ENCODE assay signal across 11 cellular contexts in genomic region chr4:159003420-159004253, GRCh38.
DNase-seq lines count a peak whose midpoint lies in the region; FAIRE-seq and TF ChIP-seq lines count a peak whose summit lies in the region.
"Had no signal": no experiment of that assay in that cellular context is flagged by ENCODE, and none has a peak within 500 bp of the region (broad histone marks: within the 10 kb centered on the region; RNA-seq: fewer than 3 reads in every experiment).

No MANE protein-coding gene starts in this region.

- H3K4me1 ChIP-seq in adipocyte (ENCODE audit: control insufficient read depth, insufficient read depth, low read length) (peaks cover 20% of the 10 kb centered on the region), mesenchymal stem cell (ENCODE audit: control insufficient read depth, insufficient read depth, low read depth, low read length) (no peaks in the 10 kb centered on the region), stomach (no peaks in the 10 kb centered on the region)

- H2AFZ ChIP-seq in mesenchymal stem cell (ENCODE audit: low read depth, low read length), result no peak overlapping the region

- no peaks in the 10 kb centered on the region for H3K9me3 ChIP-seq in adipocyte (ENCODE audit: control insufficient read depth, low read length)
- no peaks in the 10 kb centered on the region for H3K9me3 ChIP-seq in mesenchymal stem cell (ENCODE audit: control insufficient read depth, low read length)
- no peaks in the 10 kb centered on the region for H3K9me3 ChIP-seq in stomach

- H4K91ac ChIP-seq in mesenchymal stem cell (ENCODE audit: low read length), result no peak overlapping the region

- H3K9ac ChIP-seq in adipocyte (ENCODE audit: low read length) (no peak overlapping the region), mesenchymal stem cell (ENCODE audit: low read length) (peak overlapping the region; percentile 58)

- H2AK5ac ChIP-seq in mesenchymal stem cell (ENCODE audit: low read length, severe bottlenecking), result no peak overlapping the region

- H3K4me2 ChIP-seq in mesenchymal stem cell (ENCODE audit: low read length, poor library complexity, severe bottlenecking), result no peak overlapping the region

- no peak overlapping the region for H3K27ac ChIP-seq in mesenchymal stem cell (ENCODE audit: low read length, poor library complexity, severe bottlenecking)
- no peak overlapping the region for H3K27ac ChIP-seq in stomach

- TF ChIP-seq POLR2A in stomach (IDR thresholded peaks at IDR 0.05), result no peak
- TF ChIP-seq POLR2A in GM12892 (IDR thresholded peaks at IDR 0.05; ENCODE audit: low read depth, low read length), result no peak

- no peak for TF ChIP-seq EP300 in stomach (IDR thresholded peaks at IDR 0.05)

- intact Hi-C loops in stomach (cut with DNase I; ENCODE audit: low total_unique reads), result no loop called here

- no peaks in the 10 kb centered on the region for H3K36me3 ChIP-seq in adipocyte (ENCODE audit: control insufficient read depth, insufficient read depth, low read length, severe bottlenecking)
- H3K36me3 ChIP-seq in mesenchymal stem cell (ENCODE audit: control insufficient read depth in 1 of 2, insufficient read depth in 2 of 2, low read depth in 1 of 2, low read length in 2 of 2), result no peaks in the 10 kb centered on the region
- no peaks in the 10 kb centered on the region for H3K36me3 ChIP-seq in stomach

- H3K14ac ChIP-seq in mesenchymal stem cell (ENCODE audit: low read length in 2 of 2), result no peak overlapping the region

- H3K27me3 ChIP-seq in adipocyte (replicated peaks; ENCODE audit: control insufficient read depth, insufficient read depth, low read length) (no peaks in the 10 kb centered on the region), mesenchymal stem cell (ENCODE audit: control insufficient read depth in 1 of 2, insufficient read depth in 1 of 2, low read length in 2 of 2) (no peaks in the 10 kb centered on the region), stomach (no peaks in the 10 kb centered on the region)

- H2BK120ac ChIP-seq in mesenchymal stem cell (ENCODE audit: low read depth, low read length), result peak overlapping the region; percentile 19

- no peak overlapping the region for H3K4ac ChIP-seq in mesenchymal stem cell (ENCODE audit: low read depth in 1 of 2, low read length in 2 of 2)

- in situ Hi-C loops in GM13976 (cut with MboI; ENCODE audit: low sequenced_read_pairs, unreplicated experiment), result no loop called here

- H3K18ac ChIP-seq in mesenchymal stem cell (ENCODE audit: low read depth in 1 of 2, low read length in 2 of 2), result no peak overlapping the region

- TF ChIP-seq CTCF in GM13976 (IDR thresholded peaks at IDR 0.05; ENCODE audit: borderline replicate concordance, control extremely low read depth, extremely low read depth, insufficient read depth, missing control alignments) (no peak), stomach (IDR thresholded peaks at IDR 0.05) (no peak)

- peak overlapping the region; percentile 0 for H3K4me3 ChIP-seq in adipocyte (ENCODE audit: low read length)
- H3K4me3 ChIP-seq in mesenchymal stem cell (ENCODE audit: insufficient read depth in 1 of 2, low read depth in 1 of 2, low read length in 2 of 2), result peak overlapping the region in 1 of 2 experiments; percentile 5
- H3K4me3 ChIP-seq in stomach, result no peak overlapping the region
- H3K4me3 ChIP-seq: lung, skin epidermis had no signal

- H2BK5ac ChIP-seq in mesenchymal stem cell (ENCODE audit: low read depth, low read length, poor library complexity, severe bottlenecking), result no peak overlapping the region

- no peak overlapping the region for H4K8ac ChIP-seq in mesenchymal stem cell (ENCODE audit: low read length)

- WGBS in mesenchymal stem cell, result 87% methylated on average over 4 of the region's 7 CpGs
- 66 to 78% (median 69%) methylated on average over 7 of the region's 7 CpGs for WGBS in stomach, 5 donors

- DNase-seq in DMS153 treated with DMSO at 0.1 percent for 48 hours (lab: John Stamatoyannopoulos, UW; ENCODE audit: unreplicated experiment), result peak; percentile 84
- DNase-seq in NCI-H1105 treated with DMSO at 0.1 percent for 48 hours (lab: John Stamatoyannopoulos, UW), result peak; percentile 22
- DNase-seq in adipocyte (ENCODE audit: low read depth), result no peak
- DNase-seq in mesenchymal stem cell, result no peak
- no peak for DNase-seq in GM13976 (ENCODE audit: low spot score)
- no peak for DNase-seq in mesenteric fat pad (ENCODE audit: low spot score)
- no peak for DNase-seq in stomach
- DNase-seq in GM12892 (ENCODE audit: insufficient read length), result no peak

- no peak overlapping the region for H2BK12ac ChIP-seq in mesenchymal stem cell (ENCODE audit: low read length in 2 of 2)

- no peak overlapping the region for H3K23ac ChIP-seq in mesenchymal stem cell (ENCODE audit: low read length in 2 of 2)

- no peaks in the 10 kb centered on the region for H3K79me1 ChIP-seq in mesenchymal stem cell (replicated peaks; ENCODE audit: low read length, poor library complexity, severe bottlenecking)

- no peak overlapping the region for H2BK15ac ChIP-seq in mesenchymal stem cell (ENCODE audit: low read depth, poor library complexity, severe bottlenecking)

- no peak for FAIRE-seq in GM12892 (lab: Jason Lieb, UNC)
- FAIRE-seq: frontal cortex had no signal

Comparison
In these comparisons a context has a peak if more than half of its experiments do, and no peak if none do; other contexts are left out.
1. DNase-seq: peak in DMS153 treated with DMSO at 0.1 percent for 48 hours (single experiment) and NCI-H1105 treated with DMSO at 0.1 percent for 48 hours (single experiment); none in adipocyte (single experiment), mesenchymal stem cell (single experiment), GM13976 (single experiment), mesenteric fat pad (single experiment), stomach (single experiment) and GM12892 (single experiment).